25 cellular contexts compared by ENCODE assay signal in genomic region chr13:101412076-101412475, GRCh38. TPM values are rescaled to one million over a fixed set of nuclear protein-coding genes. Genes with fewer than 3 reads are reported as not detected.
"Had no signal": no experiment of that assay in that cellular context is flagged by ENCODE, and none has a peak within 500 bp of the region (broad histone marks: within the 10 kb centered on the region; RNA-seq: fewer than 3 reads in every experiment).

No MANE protein-coding gene starts in this region.

- DNase-seq: activated B cell treated with CpG ODN at 0.5 μM for 24 hours; activated CD4-positive, alpha-beta memory T cell treated with anti-CD3 and anti-CD28 coated beads, Interleukin-2, amount 10 ng/mL, durations not matched to agents 7 days and 5 days; activated CD4-positive, alpha-beta T cell treated with anti-CD3 and anti-CD28 coated beads, Interleukin-2, amount 50 U/mL, for 1 hour; activated gamma-delta T cell; activated naive CD4-positive, alpha-beta T cell treated with anti-CD3 and anti-CD28 coated beads for 36 hours; activated T-cell treated with anti-CD3 and anti-CD28 coated beads for 4 hours; activated T-cell treated with anti-CD3 and anti-CD28 coated beads, Interleukin-2, amount 50 U/mL, for 48 hours; brain microvascular endothelial cell; Karpas-422; MM.1S; NCI-H1930; NCI-H345; NCI-H510A; NCI-H526 treated with DMSO at 0.1 percent for 48 hours; NCI-H82; SHP77; SW 1271 had no signal

- H3K27ac Mint-ChIP-seq: activated B cell treated with CpG ODN at 0.5 μM for 24 hours; activated CD4-positive, alpha-beta memory T cell treated with anti-CD3 and anti-CD28 coated beads, Interleukin-2, amount 10 ng/mL, durations not matched to agents 7 days and 5 days; activated naive CD4-positive, alpha-beta T cell treated with anti-CD3 and anti-CD28 coated beads for 36 hours; activated naive CD8-positive, alpha-beta T cell; activated T-helper 17 cell treated with anti-CD3 and anti-CD28 coated beads, Interleukin-2, amount 50 U/mL, for 72 hours; T-helper 2 cell treated with Interferon-gamma antibody and Interleukin-4, amounts not matched to agents 5 μg/mL and 100 μg/mL, for 36 hours had no signal

- H3K4me1 Mint-ChIP-seq: activated CD4-positive, alpha-beta memory T cell treated with anti-CD3 and anti-CD28 coated beads, Interleukin-2, amount 10 ng/mL, durations not matched to agents 7 days and 5 days; activated T-helper 17 cell treated with anti-CD3 and anti-CD28 coated beads, Interleukin-2, amount 50 U/mL, for 72 hours had no signal

- H3K4me3 Mint-ChIP-seq: activated B cell treated with CpG ODN at 0.5 μM for 24 hours; activated CD4-positive, alpha-beta memory T cell treated with anti-CD3 and anti-CD28 coated beads, Interleukin-2, amount 10 ng/mL, durations not matched to agents 7 days and 5 days; activated naive CD4-positive, alpha-beta T cell treated with anti-CD3 and anti-CD28 coated beads for 36 hours; activated naive CD8-positive, alpha-beta T cell; activated T-helper 17 cell treated with anti-CD3 and anti-CD28 coated beads, Interleukin-2, amount 50 U/mL, for 72 hours; T-helper 2 cell treated with Interferon-gamma antibody and Interleukin-4, amounts not matched to agents 5 μg/mL and 100 μg/mL, for 36 hours had no signal

- H3K27ac ChIP-seq: brain microvascular endothelial cell, cardiac muscle cell, SJSA1 had no signal

- H3K9me3 Mint-ChIP-seq: activated B cell treated with CpG ODN at 0.5 μM for 24 hours; activated CD4-positive, alpha-beta memory T cell treated with anti-CD3 and anti-CD28 coated beads, Interleukin-2, amount 10 ng/mL, durations not matched to agents 7 days and 5 days; activated naive CD4-positive, alpha-beta T cell treated with anti-CD3 and anti-CD28 coated beads for 36 hours; activated T-helper 17 cell treated with anti-CD3 and anti-CD28 coated beads, Interleukin-2, amount 50 U/mL, for 72 hours; T-helper 2 cell treated with Interferon-gamma antibody and Interleukin-4, amounts not matched to agents 5 μg/mL and 100 μg/mL, for 36 hours had no signal

- H3K36me3 Mint-ChIP-seq: activated naive CD8-positive, alpha-beta T cell had no signal

RNA-seq across cellular contexts. Expression of gene NALCN, which starts 4.2 kb away (rescaled TPM):
- total RNA-seq: activated B cell treated with CpG ODN at 0.5 μM for 24 hours; activated CD4-positive, alpha-beta memory T cell treated with anti-CD3 and anti-CD28 coated beads, Interleukin-2, amount 10 ng/mL, durations not matched to agents 7 days and 5 days; activated CD8-positive, alpha-beta memory T cell treated with anti-CD3 and anti-CD28 coated beads for 36 hours; activated naive CD4-positive, alpha-beta T cell treated with anti-CD3 and anti-CD28 coated beads for 36 hours; activated T-helper 17 cell treated with anti-CD3 and anti-CD28 coated beads, Interleukin-2, amount 50 U/mL, for 72 hours; cardiac muscle cell; K562; T-helper 1 cell treated with Interleukin-12 subunit alpha and Interleukin-12 subunit beta and Interleukin-4 antibody, amounts not matched to agents 30 ng/mL and 1 ng/mL, for 36 hours had no signal

RNA-seq across cellular contexts. Expression of gene ITGBL1, which starts 40.4 kb away (rescaled TPM):
- total RNA-seq: activated B cell treated with CpG ODN at 0.5 μM for 24 hours; activated CD4-positive, alpha-beta memory T cell treated with anti-CD3 and anti-CD28 coated beads, Interleukin-2, amount 10 ng/mL, durations not matched to agents 7 days and 5 days; activated CD8-positive, alpha-beta memory T cell treated with anti-CD3 and anti-CD28 coated beads for 36 hours; activated naive CD4-positive, alpha-beta T cell treated with anti-CD3 and anti-CD28 coated beads for 36 hours; cardiac muscle cell; T-helper 1 cell treated with Interleukin-12 subunit alpha and Interleukin-12 subunit beta and Interleukin-4 antibody, amounts not matched to agents 30 ng/mL and 1 ng/mL, for 36 hours had no signal
